8 cellular contexts compared by ENCODE assay signal in the genomic region with DNA sequence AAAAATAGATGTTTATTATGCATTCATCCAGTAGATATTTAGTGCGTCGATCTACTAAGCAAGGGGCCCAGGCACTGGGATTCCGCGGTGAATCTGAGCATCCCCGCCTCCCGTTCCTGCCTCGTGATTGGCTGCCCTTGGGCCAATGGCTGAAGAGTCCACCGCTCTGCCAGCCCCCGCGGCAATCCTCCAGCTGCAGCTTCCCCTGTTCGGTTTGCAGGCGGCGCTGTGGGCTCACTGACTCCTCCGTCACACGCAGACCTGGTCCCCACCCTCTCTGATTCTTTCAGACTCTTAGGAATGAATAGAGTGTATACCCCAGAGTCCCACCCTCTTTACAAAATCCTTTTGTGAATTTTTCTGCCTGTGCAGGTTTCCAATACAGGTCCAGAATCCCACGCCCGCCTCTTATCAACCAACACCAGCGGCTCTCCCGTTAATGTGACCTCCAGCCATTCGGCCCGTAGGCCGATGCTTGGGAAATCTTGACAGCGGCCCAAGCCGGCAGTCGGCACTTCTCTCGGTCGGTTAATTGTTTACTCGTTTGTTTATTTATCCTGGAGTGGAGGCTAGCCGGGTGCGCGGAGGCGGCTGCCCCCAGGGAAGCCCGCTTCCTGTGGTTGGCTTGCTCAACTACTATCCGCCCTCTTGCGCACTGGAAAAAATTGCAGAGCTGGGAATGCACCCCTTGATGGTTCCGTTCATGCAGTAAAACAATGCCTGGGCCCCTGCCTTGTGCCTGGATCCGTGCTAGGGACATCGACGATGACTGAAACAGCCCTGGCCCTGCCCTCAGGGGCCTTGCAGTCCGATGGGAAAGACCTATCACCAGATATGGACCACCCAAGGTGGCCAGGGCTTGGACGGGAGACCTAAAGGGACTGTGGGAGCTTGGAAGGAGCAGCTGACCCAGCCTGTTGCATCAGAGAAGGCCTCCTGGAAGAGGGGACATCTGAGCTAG. TPM values are rescaled to one million over a fixed set of nuclear protein-coding genes. Genes with fewer than 3 reads are reported as not detected.
DNase-seq lines count a peak whose midpoint lies in the region; ATAC-seq, FAIRE-seq and TF ChIP-seq lines count a peak whose summit lies in the region.

No MANE protein-coding gene starts in this region.

- H3K9ac ChIP-seq in Loucy (ENCODE audit: low read depth, low read length, poor library complexity, severe bottlenecking): no peak overlapping the region

- peaks cover 2% of the 10 kb centered on the region for H3K36me3 Mint-ChIP-seq in activated naive CD4-positive, alpha-beta T cell treated with anti-CD3 and anti-CD28 coated beads for 36 hours (ENCODE audit: low read depth)

- no peaks in the 10 kb centered on the region for H3K27me3 ChIP-seq in Loucy (ENCODE audit: insufficient read depth, low read length, poor library complexity, severe bottlenecking)

- peak overlapping the region; percentile 68 for H3K27ac Mint-ChIP-seq in activated naive CD4-positive, alpha-beta T cell treated with anti-CD3 and anti-CD28 coated beads for 36 hours

- peaks cover 20% of the 10 kb centered on the region for H3K4me1 Mint-ChIP-seq in activated naive CD4-positive, alpha-beta T cell treated with anti-CD3 and anti-CD28 coated beads for 36 hours (ENCODE audit: low read depth)

- peaks cover 6% of the 10 kb centered on the region for H3K4me1 ChIP-seq in Loucy (ENCODE audit: insufficient read depth, low read length, poor library complexity, severe bottlenecking)

- peak overlapping the region; percentile 72 for H3K4me3 Mint-ChIP-seq in activated naive CD4-positive, alpha-beta T cell treated with anti-CD3 and anti-CD28 coated beads for 36 hours

- no peaks in the 10 kb centered on the region for H3K27me3 Mint-ChIP-seq in activated naive CD4-positive, alpha-beta T cell treated with anti-CD3 and anti-CD28 coated beads for 36 hours (ENCODE audit: low read depth)

- H3K4me2 ChIP-seq in Loucy (ENCODE audit: low read depth, low read length, poor library complexity, severe bottlenecking): no peak overlapping the region

- H3F3A ChIP-seq in Loucy (ENCODE audit: low read depth): peaks cover 6% of the 10 kb centered on the region; the same call in 1 of the 2 replicates

- no peaks in the 10 kb centered on the region for H3K9me2 ChIP-seq in Loucy (replicated peaks; ENCODE audit: low read depth, low read length)

- CTCF ChIA-PET in activated naive CD4-positive, alpha-beta T cell treated with anti-CD3 and anti-CD28 coated beads for 36 hours (lab: Charles Lee): interaction anchor here (0.5 to 4.8 kb wide), 10 partner anchors 15 to 175 kb away, joined by 3 to 35 read pairs (median 4); no protein-coding TSS in a partner anchor

- peaks cover 8% of the 10 kb centered on the region for H3K79me2 ChIP-seq in Loucy (ENCODE audit: insufficient read depth, low read length)

- H3K9me3 ChIP-seq in Loucy (ENCODE audit: insufficient read depth, low read depth, low read length): no peaks in the 10 kb centered on the region

- ATAC-seq in GM21526 (IDR thresholded peaks at IDR 0.05; ENCODE audit: low FRiP score, unreplicated experiment): peak; percentile 43

- FAIRE-seq in frontal cortex (lab: Jason Lieb, UNC): peak; percentile 88

- no peak overlapping the region for H2AFZ ChIP-seq in Loucy (ENCODE audit: low read length)

- peaks cover 3% of the 10 kb centered on the region for H3K9me3 Mint-ChIP-seq in activated naive CD4-positive, alpha-beta T cell treated with anti-CD3 and anti-CD28 coated beads for 36 hours

- peak overlapping the region; percentile 83 for H3K27ac ChIP-seq in substantia nigra (ENCODE audit: low read depth, low read length, poor library complexity, severe bottlenecking)

- intact Hi-C loops in activated naive CD4-positive, alpha-beta T cell treated with anti-CD3 and anti-CD28 coated beads for 36 hours (cut with micrococcal nuclease): loop anchor here (1.0 kb wide), 1 partner anchor 135 kb away; no protein-coding TSS in a partner anchor

- H3K36me3 ChIP-seq in Loucy (ENCODE audit: insufficient read depth, low read length): no peaks in the 10 kb centered on the region

- H3K4me3 ChIP-seq in Loucy (ENCODE audit: low read length, poor library complexity, severe bottlenecking): no peak overlapping the region

- TF ChIP-seq CTCF in Loucy (conservative IDR thresholded peaks at IDR 0.05; ENCODE audit: low read length): peak; percentile 84

- DNase-seq in COLO668 (lab: John Stamatoyannopoulos, UW; ENCODE audit: unreplicated experiment): peak; percentile 92
- DNase-seq in SK-N-DZ (ENCODE audit: low spot score): peak; percentile 72
- DNase-seq in activated naive CD4-positive, alpha-beta T cell treated with anti-CD3 and anti-CD28 coated beads for 36 hours: peak; percentile 94
- peak; percentile 83 to 94 for DNase-seq in frontal cortex (ENCODE audit: low spot score in 2 of 2)
- peak; percentile 68 to 99 (median 95) for DNase-seq in nucleus accumbens (lab: John Stamatoyannopoulos, UW)
- peak; percentile 44 to 99 (median 96) for DNase-seq in substantia nigra (lab: John Stamatoyannopoulos, UW)

- peaks cover 4% of the 10 kb centered on the region for H4K20me1 ChIP-seq in Loucy (ENCODE audit: insufficient read depth, low read length, poor library complexity, severe bottlenecking)

RNA-seq across cellular contexts. Expression of gene ARHGAP35, which starts 4.5 kb away (rescaled TPM):
- polyA plus RNA-seq in SK-N-DZ (2014; cell fraction: cytosol; rRNA removed): 7.2 and 8.4 TPM in 2 replicates
- polyA plus RNA-seq in SK-N-DZ (2014; cell fraction: nucleus; rRNA removed): 4.7 and 5.4 TPM in 2 replicates
- total RNA-seq in activated naive CD4-positive, alpha-beta T cell treated with anti-CD3 and anti-CD28 coated beads for 36 hours: 1 to 10 TPM; 8.9 TPM
- total RNA-seq in frontal cortex: 73.4 TPM

RNA-seq across cellular contexts. Expression of gene AP2S1, which starts 5.7 kb away (rescaled TPM):
- 56.7 and 71.7 TPM in 2 replicates for polyA plus RNA-seq in SK-N-DZ (2014; cell fraction: cytosol; rRNA removed)
- polyA plus RNA-seq in SK-N-DZ (2014; cell fraction: nucleus; rRNA removed): 38.9 and 43.7 TPM in 2 replicates
- 100 to 1,000 TPM; 112 to 118 TPM for total RNA-seq in activated naive CD4-positive, alpha-beta T cell treated with anti-CD3 and anti-CD28 coated beads for 36 hours
- 64.8 TPM for total RNA-seq in frontal cortex
